Comparison of ENCODE assay signal across 8 cellular contexts in the genomic region with DNA sequence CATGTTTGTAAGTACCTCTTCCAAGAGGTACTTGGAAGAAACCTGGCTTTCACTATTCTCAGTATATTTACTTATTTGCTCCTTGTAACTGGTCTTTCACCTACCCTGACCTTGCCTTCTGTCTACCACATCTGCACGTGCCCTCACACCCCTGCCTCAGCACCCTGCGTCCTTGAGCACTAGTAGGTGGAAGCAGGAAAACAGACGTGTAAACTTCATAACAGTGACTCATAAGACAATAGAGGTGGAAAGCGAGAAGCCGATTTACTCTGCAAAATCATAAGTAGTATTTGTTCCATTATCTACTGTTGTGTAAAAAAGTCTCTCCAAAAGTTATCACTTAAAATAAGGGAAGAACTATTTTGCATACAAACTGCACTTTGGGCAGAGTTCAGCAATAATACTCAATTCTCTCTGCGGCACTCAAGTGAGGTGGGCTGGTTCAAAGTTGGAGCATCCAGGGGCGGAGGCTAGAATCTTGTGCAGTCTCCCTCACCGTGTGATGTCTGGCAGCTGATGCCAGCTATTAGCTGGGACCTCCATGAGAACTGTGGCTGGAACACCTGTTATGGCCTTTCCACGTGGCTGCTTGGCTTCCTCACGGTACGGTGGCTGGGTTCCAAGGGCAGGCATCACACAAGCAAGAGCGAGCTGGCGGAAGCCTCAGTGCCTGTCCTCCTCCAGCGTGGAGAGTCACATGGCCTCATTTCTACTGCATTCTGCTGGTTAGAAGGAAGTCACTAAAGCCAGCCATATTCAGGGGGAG. TPM values are rescaled to one million over a fixed set of nuclear protein-coding genes. Genes with fewer than 3 reads are reported as not detected.
A peak's percentile ranks its signal among the peaks of the same experiment; 100 is the strongest.
DNase-seq lines count a peak whose midpoint lies in the region; ATAC-seq and TF ChIP-seq lines count a peak whose summit lies in the region.

No MANE protein-coding gene starts in this region.

- no peaks in the 10 kb centered on the region for H3K27me3 Mint-ChIP-seq in natural killer cell (ENCODE audit: low read depth in 2 of 2)

- ATAC-seq in natural killer cell (peak; percentile 85 to 92 (median 87)), GM21423 (IDR thresholded peaks at IDR 0.05; ENCODE audit: unreplicated experiment) (no peak)

- no peak overlapping the region for H3K4me3 ChIP-seq in choroid plexus epithelial cell (ENCODE audit: low read depth, low read length)

- peak overlapping the region; percentile 85 to 87 for H3K27ac Mint-ChIP-seq in natural killer cell

- no peak overlapping the region for H3K27ac ChIP-seq in substantia nigra (ENCODE audit: low read depth, low read length, poor library complexity, severe bottlenecking)

- peaks cover 37 to 54% of the 10 kb centered on the region in 2 donors for H3K4me1 Mint-ChIP-seq in natural killer cell

- H3K4me3 Mint-ChIP-seq in natural killer cell: peak overlapping the region; percentile 76

- TF ChIP-seq CTCF in choroid plexus epithelial cell (conservative IDR thresholded peaks at IDR 0.05; ENCODE audit: low read depth, low read length): no peak
- no peak for TF ChIP-seq CTCF in natural killer cell (IDR thresholded peaks at IDR 0.05)

- no peaks in the 10 kb centered on the region for H3K9me3 Mint-ChIP-seq in natural killer cell

- H3K36me3 Mint-ChIP-seq in natural killer cell: no peaks in the 10 kb centered on the region

- DNase-seq in NCI-H1436 (lab: John Stamatoyannopoulos, UW) (peak; percentile 1), NCI-H1436 treated with DMSO at 0.1 percent for 48 hours (lab: John Stamatoyannopoulos, UW) (no peak), MV-4-11 (lab: John Stamatoyannopoulos, UW) (peak; percentile 37), choroid plexus epithelial cell (ENCODE audit: low read depth) (peak; percentile 24), natural killer cell (peak; percentile 48), substantia nigra (lab: John Stamatoyannopoulos, UW) (peak in 41 of 49 donors; percentile 5 to 91 (median 48))
- peak; percentile 53 for DNase-seq in activated CD4-positive, CD25-positive, alpha-beta regulatory T cell treated with anti-CD3 and anti-CD28 coated beads, Interleukin-2, amount 50 U/mL, for 72 hours

- intact Hi-C loops in natural killer cell (cut with micrococcal nuclease): loop anchor here (2.0 kb wide), 2 partner anchors 14 to 20 kb away; no protein-coding TSS in a partner anchor

RNA-seq across cellular contexts. Expression of gene PACS1, which starts 30.4 kb away (rescaled TPM):
- total RNA-seq in natural killer cell: 100 to 1,000 TPM; 176 to 204 (median 186) TPM

RNA-seq across cellular contexts. Expression of gene SF3B2, which starts 48.3 kb away (rescaled TPM):
- total RNA-seq in natural killer cell: 100 to 1,000 TPM; 249 to 269 (median 253) TPM

RNA-seq across cellular contexts. Expression of gene GAL3ST3, which starts 51.5 kb away (rescaled TPM):
- total RNA-seq in natural killer cell: not detected
